16 cellular contexts compared by ENCODE assay signal in genomic region chr14:92928258-92928629, GRCh38. TPM values are rescaled to one million over a fixed set of nuclear protein-coding genes. Genes with fewer than 3 reads are reported as not detected.
DNase-seq lines count a peak whose midpoint lies in the region; FAIRE-seq and TF ChIP-seq lines count a peak whose summit lies in the region.
"Had no signal": no experiment of that assay in that cellular context is flagged by ENCODE, and none has a peak within 500 bp of the region (broad histone marks: within the 10 kb centered on the region; RNA-seq: fewer than 3 reads in every experiment).

No MANE protein-coding gene starts in this region.

- no peak overlapping the region for H3K27ac Mint-ChIP-seq in MCF 10A (ENCODE audit: low read depth, unreplicated experiment)
- no peak overlapping the region for H3K27ac Mint-ChIP-seq in nephron progenitor cell
- H3K27ac Mint-ChIP-seq: CD4-positive, alpha-beta T cell; GM23338 had no signal

- WGBS in suprapubic skin = 80% methylated on average over 1 of the region's 3 CpGs

- H3K9me3 ChIP-seq in breast epithelium (no peaks in the 10 kb centered on the region), parathyroid adenoma (ENCODE audit: control insufficient read depth, low read length) (no peaks in the 10 kb centered on the region), suprapubic skin (no peaks in the 10 kb centered on the region)

- no peak for FAIRE-seq in bronchial epithelial cell (lab: Jason Lieb, UNC)
- FAIRE-seq: GM12891 had no signal

- H3K27ac ChIP-seq in breast epithelium (no peak overlapping the region), parathyroid adenoma (peak overlapping the region; percentile 97), suprapubic skin (no peak overlapping the region)
- H3K27ac ChIP-seq: 22Rv1 had no signal

- H3K27me3 ChIP-seq in breast epithelium (peaks cover 0 to 14% of the 10 kb centered on the region in 2 donors), bronchial epithelial cell (ENCODE audit: control insufficient read depth, insufficient read depth, low read length) (peaks cover 2% of the 10 kb centered on the region), parathyroid adenoma (ENCODE audit: control insufficient read depth, insufficient read depth, low read length) (no peaks in the 10 kb centered on the region), suprapubic skin (peaks cover 19% of the 10 kb centered on the region)

- peaks cover 57% of the 10 kb centered on the region for H3K79me2 ChIP-seq in parathyroid adenoma

- TF ChIP-seq CTCF in MCF 10A (IDR thresholded peaks at IDR 0.05; ENCODE audit: unreplicated experiment) (no peak), breast epithelium (IDR thresholded peaks at IDR 0.05) (no peak), bronchial epithelial cell (IDR thresholded peaks at IDR 0.05; ENCODE audit: insufficient read depth, low read length, severe bottlenecking) (no peak), parathyroid adenoma (IDR thresholded peaks at IDR 0.05) (no peak), suprapubic skin (IDR thresholded peaks at IDR 0.05) (no peak), GM10248 (IDR thresholded peaks at IDR 0.05; ENCODE audit: control extremely low read depth, extremely low read depth, low read depth, missing control alignments) (no peak), nephron progenitor cell (IDR thresholded peaks at IDR 0.05) (no peak)

- H3K36me3 Mint-ChIP-seq in MCF 10A (ENCODE audit: insufficient read depth, unreplicated experiment) (no peaks in the 10 kb centered on the region), nephron progenitor cell (ENCODE audit: low read depth) (no peaks in the 10 kb centered on the region)

- DNase-seq in MCF 10A (ENCODE audit: unreplicated experiment) (peak; percentile 21), breast epithelium (ENCODE audit: low spot score in 2 of 2) (no peak), bronchial epithelial cell (ENCODE audit: low read depth) (peak; percentile 43), suprapubic skin (ENCODE audit: low spot score in 2 of 2) (no peak), GM10248 (ENCODE audit: extremely low spot score) (no peak), nephron progenitor cell (no peak), NCI-H2107 treated with DMSO at 0.1 percent for 48 hours (lab: John Stamatoyannopoulos, UW; ENCODE audit: unreplicated experiment) (no peak)
- DNase-seq: AML-193; C1 segment of cervical spinal cord; CD4-positive, alpha-beta T cell; DMS79; H7 had no signal

- no peak overlapping the region for H3K4me3 Mint-ChIP-seq in MCF 10A (ENCODE audit: unreplicated experiment)
- no peak overlapping the region for H3K4me3 Mint-ChIP-seq in nephron progenitor cell
- H3K4me3 Mint-ChIP-seq: CD4-positive, alpha-beta T cell; GM23338 had no signal

- POLR2A ChIA-PET in MCF 10A (lab: Yijun Ruan, JAX) (interaction anchor here (1.7 kb wide), 1 partner anchor 48 kb away, joined by 5 read pairs; no protein-coding TSS in a partner anchor), GM10248 (lab: Yijun Ruan, JAX) (no interaction called here)

- H3K4me1 Mint-ChIP-seq in MCF 10A (ENCODE audit: insufficient read depth, unreplicated experiment) (peaks cover 24% of the 10 kb centered on the region), nephron progenitor cell (peaks cover 14% of the 10 kb centered on the region)

- no peak for TF ChIP-seq EP300 in suprapubic skin (IDR thresholded peaks at IDR 0.05)

- no peaks in the 10 kb centered on the region for H3K4me1 ChIP-seq in breast epithelium
- peaks cover 40% of the 10 kb centered on the region for H3K4me1 ChIP-seq in parathyroid adenoma
- peaks cover 21% of the 10 kb centered on the region for H3K4me1 ChIP-seq in suprapubic skin

- H3K36me3 ChIP-seq in breast epithelium (no peaks in the 10 kb centered on the region), bronchial epithelial cell (ENCODE audit: control insufficient read depth, insufficient read depth, low read length) (no peaks in the 10 kb centered on the region), parathyroid adenoma (ENCODE audit: control insufficient read depth, insufficient read depth, low read length) (no peaks in the 10 kb centered on the region), suprapubic skin (no peaks in the 10 kb centered on the region)

- H3K9me3 Mint-ChIP-seq in MCF 10A (ENCODE audit: unreplicated experiment) (no peaks in the 10 kb centered on the region), nephron progenitor cell (no peaks in the 10 kb centered on the region)
- H3K9me3 Mint-ChIP-seq: GM23338 had no signal

- H3K9ac ChIP-seq in parathyroid adenoma = peak overlapping the region; percentile 92

- intact Hi-C loops in MCF 10A (cut with micrococcal nuclease) (loop anchor here (5.0 kb wide), 1 partner anchor 46 kb away; no protein-coding TSS in a partner anchor), breast epithelium (cut with DNase I; ENCODE audit: low total_unique reads) (no loop called here)

- no TSS peak for BruUV-seq in MCF 10A (replicated peaks; lab: Mats Ljungman, UMichigan)

- no peak for TF ChIP-seq POLR2A in breast epithelium (IDR thresholded peaks at IDR 0.05)
- TF ChIP-seq POLR2A in suprapubic skin (IDR thresholded peaks at IDR 0.05) = no peak

- no peak overlapping the region for H3K4me3 ChIP-seq in breast epithelium
- no peak overlapping the region for H3K4me3 ChIP-seq in bronchial epithelial cell (ENCODE audit: low read depth, low read length)
- peak overlapping the region; percentile 72 for H3K4me3 ChIP-seq in parathyroid adenoma (ENCODE audit: low read depth, low read length)
- no peak overlapping the region for H3K4me3 ChIP-seq in suprapubic skin
- H3K4me3 ChIP-seq: GM23338 had no signal

- no peaks in the 10 kb centered on the region for H3K27me3 Mint-ChIP-seq in MCF 10A (ENCODE audit: insufficient read depth, unreplicated experiment)
- peaks cover 41% of the 10 kb centered on the region for H3K27me3 Mint-ChIP-seq in nephron progenitor cell (ENCODE audit: low read depth, poor library complexity)

- peak overlapping the region; percentile 48 for H3K4me2 ChIP-seq in parathyroid adenoma (ENCODE audit: low read length)
- H3K4me2 ChIP-seq: GM23338 had no signal

- CTCF ChIA-PET in MCF 10A (lab: Yijun Ruan, JAX) = interaction anchor here (0.7 to 0.9 kb wide), 2 partner anchors 34 to 186 kb away, joined by 3 to 4 read pairs; no protein-coding TSS in a partner anchor
- CTCF ChIA-PET in GM10248 (lab: Yijun Ruan, JAX) = interaction anchor here (1.2 kb wide), 1 partner anchor 13 kb away, joined by 3 read pairs; no protein-coding TSS in a partner anchor

- H2AFZ ChIP-seq in parathyroid adenoma = no peak overlapping the region
- H2AFZ ChIP-seq: GM23338 had no signal

RNA-seq across cellular contexts. Expression of gene CHGA, which starts 5.3 kb away (rescaled TPM):
- total RNA-seq in MCF 10A (2022) = 0.35 TPM in 1 of 2 replicates, not detected in the other
- 1 to 10 TPM in 1 of 3 donors, under 1 TPM in 1, not detected in 1; 0.98 to 1.3 TPM for total RNA-seq in breast epithelium
- not detected in 2 replicates for total RNA-seq in bronchial epithelial cell
- total RNA-seq in suprapubic skin = under 1 TPM in 1 of 4 donors, not detected in 3; 0.55 TPM
- total RNA-seq: CD4-positive, alpha-beta T cell had no signal

Comparison
In these comparisons a context has a peak if more than half of its experiments do, and no peak if none do; other contexts are left out.
1. DNase-seq: peak in MCF 10A (single experiment) and bronchial epithelial cell (single experiment); none in breast epithelium (0 of 2), suprapubic skin (0 of 2), GM10248 (single experiment), nephron progenitor cell (single experiment) and NCI-H2107 treated with DMSO at 0.1 percent for 48 hours (single experiment).